ENCODE assay signal across 10 cellular contexts in genomic region chr17:16989230-16989952, GRCh38. TPM values are rescaled to one million over a fixed set of nuclear protein-coding genes. Genes with fewer than 3 reads are reported as not detected.
A peak's percentile ranks its signal among the peaks of the same experiment; 100 is the strongest.
DNase-seq lines count a peak whose midpoint lies in the region; ATAC-seq and TF ChIP-seq lines count a peak whose summit lies in the region.
"Had no signal": no experiment of that assay in that cellular context is flagged by ENCODE, and none has a peak within 500 bp of the region (broad histone marks: within the 10 kb centered on the region; RNA-seq: fewer than 3 reads in every experiment).

No MANE protein-coding gene starts in this region.

- H3K9me3 Mint-ChIP-seq in activated CD4-positive, alpha-beta memory T cell treated with anti-CD3 and anti-CD28 coated beads, Interleukin-2, amount 10 ng/mL, durations not matched to agents 7 days and 5 days: no peaks in the 10 kb centered on the region

- POLR2A ChIA-PET in activated CD4-positive, alpha-beta memory T cell treated with anti-CD3 and anti-CD28 coated beads, Interleukin-2, amount 10 ng/mL, durations not matched to agents 7 days and 5 days (lab: Charles Lee): interaction anchor here (0.7 to 3.0 kb wide), 7 partner anchors 12 to 312 kb away, joined by 3 to 34 read pairs (median 5); partner anchors contain the start of genes COPS3 and MPRIP

- H3K4me3 ChIP-seq in right atrium auricular region (no peak overlapping the region), transverse colon (no peak overlapping the region)

- 33 to 47% methylated on average over 3 to 12 of the region's 12 CpGs for WGBS in transverse colon (ENCODE audit: low coverage in 1 of 2), 2 donors

- no peak for DNase-seq in left ventricle myocardium superior
- DNase-seq in right atrium auricular region (ENCODE audit: low spot score): no peak
- DNase-seq in activated CD4-positive, alpha-beta memory T cell treated with anti-CD3 and anti-CD28 coated beads, Interleukin-2, amount 10 ng/mL, durations not matched to agents 7 days and 5 days: peak; percentile 39
- DNase-seq in transverse colon: peak; percentile 73
- DNase-seq in NK-92 (lab: John Stamatoyannopoulos, UW; ENCODE audit: unreplicated experiment): no peak
- DNase-seq in NCI-H128 (lab: John Stamatoyannopoulos, UW; ENCODE audit: unreplicated experiment): no peak
- DNase-seq in DMS53 (lab: John Stamatoyannopoulos, UW): no peak
- DNase-seq: NCI-H187 treated with DMSO at 0.1 percent for 48 hours had no signal

- peaks cover 44% of the 10 kb centered on the region for H3K4me1 Mint-ChIP-seq in activated CD4-positive, alpha-beta memory T cell treated with anti-CD3 and anti-CD28 coated beads, Interleukin-2, amount 10 ng/mL, durations not matched to agents 7 days and 5 days

- TF ChIP-seq EP300 in transverse colon (IDR thresholded peaks at IDR 0.05; ENCODE audit: low read depth): no peak

- no peaks in the 10 kb centered on the region for H3K36me3 ChIP-seq in right atrium auricular region
- H3K36me3 ChIP-seq in transverse colon: no peaks in the 10 kb centered on the region

- TF ChIP-seq CTCF in right atrium auricular region (IDR thresholded peaks at IDR 0.05): no peak
- TF ChIP-seq CTCF in transverse colon (IDR thresholded peaks at IDR 0.05): no peak

- H3K27me3 Mint-ChIP-seq in activated CD4-positive, alpha-beta memory T cell treated with anti-CD3 and anti-CD28 coated beads, Interleukin-2, amount 10 ng/mL, durations not matched to agents 7 days and 5 days: peaks cover 11% of the 10 kb centered on the region

- peak overlapping the region; percentile 41 for H3K4me3 Mint-ChIP-seq in activated CD4-positive, alpha-beta memory T cell treated with anti-CD3 and anti-CD28 coated beads, Interleukin-2, amount 10 ng/mL, durations not matched to agents 7 days and 5 days

- H3K27me3 ChIP-seq in right atrium auricular region (no peaks in the 10 kb centered on the region), transverse colon (no peaks in the 10 kb centered on the region)

- H3K36me3 Mint-ChIP-seq in activated CD4-positive, alpha-beta memory T cell treated with anti-CD3 and anti-CD28 coated beads, Interleukin-2, amount 10 ng/mL, durations not matched to agents 7 days and 5 days (ENCODE audit: low read depth): no peaks in the 10 kb centered on the region

- CTCF ChIA-PET in activated CD4-positive, alpha-beta memory T cell treated with anti-CD3 and anti-CD28 coated beads, Interleukin-2, amount 10 ng/mL, durations not matched to agents 7 days and 5 days (lab: Charles Lee): interaction anchor here (0.9 to 2.2 kb wide), 5 partner anchors 10 to 291 kb away, joined by 3 to 7 read pairs (median 5); no protein-coding TSS in a partner anchor

- H3K4me1 ChIP-seq in right atrium auricular region (peaks cover 0 to 12% of the 10 kb centered on the region in 2 donors), transverse colon (peaks cover 3 to 25% (median 12%) of the 10 kb centered on the region in 4 donors)

- no peak for TF ChIP-seq POLR2A in transverse colon (IDR thresholded peaks at IDR 0.05)

- no peaks in the 10 kb centered on the region for H3K9me3 ChIP-seq in right atrium auricular region
- H3K9me3 ChIP-seq in transverse colon: no peaks in the 10 kb centered on the region

- ATAC-seq in left ventricle myocardium superior (peak; percentile 6), HG02973 (IDR thresholded peaks at IDR 0.05; ENCODE audit: unreplicated experiment) (peak; percentile 28)

- H3K27ac Mint-ChIP-seq in activated CD4-positive, alpha-beta memory T cell treated with anti-CD3 and anti-CD28 coated beads, Interleukin-2, amount 10 ng/mL, durations not matched to agents 7 days and 5 days: peak overlapping the region; percentile 91

- intact Hi-C loops in left ventricle myocardium superior (cut with micrococcal nuclease) (no loop called here), transverse colon (cut with DNase I; ENCODE audit: low total_unique reads) (no loop called here)

- in situ Hi-C loops in transverse colon (cut with MboI; ENCODE audit: low pct_ligation_motif_present in 1 of 4, low pct_unique_long_range_greater_than_20kb in 1 of 4, low sequenced_read_pairs in 3 of 4): loop anchor here in 2 of 4 donors (25.0 kb wide), 2 partner anchors 323 to 452 kb away; partner anchors contain the start of gene NT5M (in 1 of the 2)

- H3K27ac ChIP-seq in right atrium auricular region (no peak overlapping the region), transverse colon (peak overlapping the region; percentile 58 to 83 (median 66))

RNA-seq across cellular contexts. Expression of gene TNFRSF13B, which starts 17.5 kb away (rescaled TPM):
- not detected for total RNA-seq in left ventricle myocardium superior
- total RNA-seq in right atrium auricular region: not detected
- not detected for total RNA-seq in activated CD4-positive, alpha-beta memory T cell treated with anti-CD3 and anti-CD28 coated beads, Interleukin-2, amount 10 ng/mL, durations not matched to agents 7 days and 5 days
- 1 to 10 TPM in 1 of 4 donors, not detected in 3; 9.2 TPM for total RNA-seq in transverse colon
- total RNA-seq: kidney epithelial cell had no signal

RNA-seq across cellular contexts. Expression of gene MPRIP, which starts 52.9 kb away (rescaled TPM):
- total RNA-seq in left ventricle myocardium superior (335 TPM), right atrium auricular region (100 to 1,000 TPM; 102 to 145 TPM), transverse colon (100 to 1,000 TPM; 124 to 368 (median 158) TPM)
- 100 to 1,000 TPM; 196 to 207 TPM for total RNA-seq in activated CD4-positive, alpha-beta memory T cell treated with anti-CD3 and anti-CD28 coated beads, Interleukin-2, amount 10 ng/mL, durations not matched to agents 7 days and 5 days

Comparison
In these comparisons a context has a peak if more than half of its experiments do, and no peak if none do; other contexts are left out.
1. DNase-seq: peak in activated CD4-positive, alpha-beta memory T cell treated with anti-CD3 and anti-CD28 coated beads, Interleukin-2, amount 10 ng/mL, durations not matched to agents 7 days and 5 days (single experiment) and transverse colon (single experiment); none in left ventricle myocardium superior (single experiment), right atrium auricular region (single experiment), NK-92 (single experiment), NCI-H128 (single experiment) and DMS53 (single experiment).
2. H3K27ac ChIP-seq: peak in transverse colon (4 of 4); none in right atrium auricular region (0 of 2).